Comparison of ENCODE assay signal across 26 cellular contexts in genomic region chr10:61565819-61566560, GRCh38.
"Had no signal": no experiment of that assay in that cellular context is flagged by ENCODE, and none has a peak within 500 bp of the region (broad histone marks: within the 10 kb centered on the region; RNA-seq: fewer than 3 reads in every experiment).

No MANE protein-coding gene starts in this region.

- H3K9me3 Mint-ChIP-seq: effector memory CD8-positive, alpha-beta T cell had no signal

- H3K27me3 Mint-ChIP-seq: effector memory CD8-positive, alpha-beta T cell; naive thymus-derived CD8-positive, alpha-beta T cell; stimulated activated naive CD8-positive, alpha-beta T cell treated with anti-CD3 and anti-CD28 coated beads, Interleukin-15, amount 100 ng/mL, for 72 hours had no signal

- ATAC-seq: effector memory CD8-positive, alpha-beta T cell; gastrocnemius medialis; left cardiac atrium; left lung; naive thymus-derived CD8-positive, alpha-beta T cell; right lobe of liver; stimulated activated naive CD8-positive, alpha-beta T cell treated with anti-CD3 and anti-CD28 coated beads, Interleukin-15, amount 100 ng/mL, for 72 hours; upper lobe of right lung had no signal

- H3K27ac Mint-ChIP-seq: effector memory CD8-positive, alpha-beta T cell; naive thymus-derived CD8-positive, alpha-beta T cell; nephron progenitor cell; stimulated activated naive CD8-positive, alpha-beta T cell treated with anti-CD3 and anti-CD28 coated beads, Interleukin-15, amount 100 ng/mL, for 72 hours had no signal

- FAIRE-seq: kidney had no signal

- H3K9me3 ChIP-seq: ovary, right lobe of liver, transverse colon, uterus had no signal

- DNase-seq: cerebellar nuclear complex; cortex of kidney; effector memory CD8-positive, alpha-beta T cell; gastrocnemius medialis; head of caudate nucleus; kidney; left cardiac atrium; left lung; naive thymus-derived CD8-positive, alpha-beta T cell; nephron progenitor cell; nucleus accumbens; ovary; posterior cingulate gyrus; retina; right lobe of liver; stimulated activated CD4-positive, alpha-beta T cell treated with anti-CD3 and anti-CD28 coated beads, Interleukin-12 subunit alpha, Interleukin-12 subunit beta, amount 100 ng/mL, for 4 hours; stimulated activated CD4-positive, alpha-beta T cell treated with anti-CD3 and anti-CD28 coated beads, Interleukin-1b, Interleukin-23, amount 100 ng/mL, for 48 hours; stimulated activated CD4-positive, alpha-beta T cell treated with anti-CD3 and anti-CD28 coated beads, Interleukin-4, amount 100 ng/mL, for 1 hour; stimulated activated CD8-positive, alpha-beta memory T cell treated with anti-CD3 and anti-CD28 coated beads, Interleukin-4, amount 100 ng/mL, for 48 hours; stimulated activated naive CD4-positive, alpha-beta T cell; stimulated activated naive CD8-positive, alpha-beta T cell treated with anti-CD3 and anti-CD28 coated beads, Interleukin-15, amount 100 ng/mL, for 72 hours; transverse colon; upper lobe of right lung; uterus had no signal

- H3K36me3 ChIP-seq: gastrocnemius medialis, left lung, ovary, right lobe of liver, suprapubic skin, transverse colon, upper lobe of right lung, uterus had no signal

- H3K4me3 Mint-ChIP-seq: effector memory CD8-positive, alpha-beta T cell; naive thymus-derived CD8-positive, alpha-beta T cell; nephron progenitor cell; stimulated activated naive CD8-positive, alpha-beta T cell treated with anti-CD3 and anti-CD28 coated beads, Interleukin-15, amount 100 ng/mL, for 72 hours had no signal

- H3K27ac ChIP-seq: gastrocnemius medialis, left lung, ovary, right lobe of liver, suprapubic skin, transverse colon, upper lobe of right lung, uterus had no signal

- H3K4me1 Mint-ChIP-seq: naive thymus-derived CD8-positive, alpha-beta T cell; nephron progenitor cell; stimulated activated naive CD8-positive, alpha-beta T cell treated with anti-CD3 and anti-CD28 coated beads, Interleukin-15, amount 100 ng/mL, for 72 hours had no signal

- H3K4me3 ChIP-seq: gastrocnemius medialis, left lung, ovary, right lobe of liver, smooth muscle cell, suprapubic skin, transverse colon, upper lobe of right lung, uterus had no signal

- H3K27me3 ChIP-seq: gastrocnemius medialis, left lung, ovary, right lobe of liver, suprapubic skin, transverse colon, upper lobe of right lung, uterus had no signal

- H3K36me3 Mint-ChIP-seq: naive thymus-derived CD8-positive, alpha-beta T cell had no signal
